ENCODE assay signal across 8 cellular contexts in genomic region chr5:41270423-41271251, GRCh38. TPM values are rescaled to one million over a fixed set of nuclear protein-coding genes. Genes with fewer than 3 reads are reported as not detected.
DNase-seq lines count a peak whose midpoint lies in the region; ATAC-seq and TF ChIP-seq lines count a peak whose summit lies in the region.

No MANE protein-coding gene starts in this region.

- H3K36me3 ChIP-seq in osteoblast (ENCODE audit: insufficient read depth, low read length) = no peaks in the 10 kb centered on the region

- in situ Hi-C loops in G401 (cut with HindIII; ENCODE audit: low sequenced_read_pairs) = no loop called here

- peak; percentile 77 for ATAC-seq in GM21390 (IDR thresholded peaks at IDR 0.05; ENCODE audit: unreplicated experiment)

- peak; percentile 76 for TF ChIP-seq CTCF in osteoblast (IDR thresholded peaks at IDR 0.05; ENCODE audit: extremely low read depth, low read depth, low read length)

- no peaks in the 10 kb centered on the region for H3K27me3 ChIP-seq in osteoblast (ENCODE audit: insufficient read depth, low read length)

- no peaks in the 10 kb centered on the region for H3K9me3 ChIP-seq in osteoblast (ENCODE audit: low read depth, low read length)

- no peaks in the 10 kb centered on the region for H3K79me2 ChIP-seq in osteoblast (ENCODE audit: insufficient read depth, low read length)

- no peak overlapping the region for H3K27ac ChIP-seq in osteoblast (ENCODE audit: low read depth, low read length)

- H3K4me2 ChIP-seq in osteoblast (ENCODE audit: insufficient read depth, low read length) = no peak overlapping the region

- H3K4me3 ChIP-seq in osteoblast (ENCODE audit: insufficient read depth, low read length) = no peak overlapping the region

- no peaks in the 10 kb centered on the region for H3K4me1 ChIP-seq in osteoblast (ENCODE audit: insufficient read depth, low read length)

- peak; percentile 86 for DNase-seq in G401 (ENCODE audit: low spot score)
- peak; percentile 44 for DNase-seq in HuH-7 (ENCODE audit: low spot score)
- DNase-seq in SK-N-DZ (ENCODE audit: low spot score) = peak; percentile 39
- peak; percentile 56 for DNase-seq in fibroblast of the conjunctiva (ENCODE audit: low read depth)
- peak; percentile 35 for DNase-seq in osteoblast (ENCODE audit: insufficient read length, low spot score, missing footprints)
- no peak for DNase-seq in DMS79 treated with DMSO at 0.1 percent for 48 hours (lab: John Stamatoyannopoulos, UW)
- no peak for DNase-seq in activated gamma-delta T cell treated with Interleukin-2 at 50 U/mL for 16 hours

- H4K20me1 ChIP-seq in osteoblast (ENCODE audit: insufficient read depth, low read length) = no peaks in the 10 kb centered on the region

- no peak overlapping the region for H2AFZ ChIP-seq in osteoblast (ENCODE audit: low read length)

RNA-seq across cellular contexts. Expression of gene C6, which starts 57.3 kb away (rescaled TPM):
- total RNA-seq in G401 (2014; rRNA removed; shearing (Covaris generic)) = not detected in 2 replicates
- not detected in 2 replicates for polyA plus RNA-seq in SK-N-DZ (2014; cell fraction: cytosol; rRNA removed)
- polyA plus RNA-seq in SK-N-DZ (2014; cell fraction: nucleus; rRNA removed) = not detected in 2 replicates
- total RNA-seq in osteoblast = under 0.01 TPM in 1 of 2 replicates, not detected in the other

Comparison
In these comparisons a context has a peak if more than half of its experiments do, and no peak if none do; other contexts are left out.
1. DNase-seq: peak in G401 (single experiment), HuH-7 (single experiment), SK-N-DZ (single experiment), fibroblast of the conjunctiva (single experiment) and osteoblast (single experiment); none in DMS79 treated with DMSO at 0.1 percent for 48 hours (single experiment) and activated gamma-delta T cell treated with Interleukin-2 at 50 U/mL for 16 hours (single experiment).